In genomic region chr19:55115446-55116065, GRCh38 we compare ENCODE assay signal across 8 cellular contexts. TPM values are rescaled to one million over a fixed set of nuclear protein-coding genes. Genes with fewer than 3 reads are reported as not detected.
DNase-seq lines count a peak whose midpoint lies in the region; ATAC-seq and TF ChIP-seq lines count a peak whose summit lies in the region.

No MANE protein-coding gene starts in this region.

- H3K27me3 Mint-ChIP-seq in stimulated activated naive CD8-positive, alpha-beta T cell treated with anti-CD3 and anti-CD28 coated beads, Interleukin-15, Interleukin-2, amounts not matched to agents 100 ng/mL and 50 ng/mL, for 24 hours = no peaks in the 10 kb centered on the region

- peak overlapping the region; percentile 92 for H3K4me3 ChIP-seq in brain microvascular endothelial cell (ENCODE audit: low read depth, low read length)
- H3K4me3 ChIP-seq in mesendoderm (ENCODE audit: low read length) = no peak overlapping the region

- peak overlapping the region; percentile 96 for H3K56ac ChIP-seq in mesendoderm (ENCODE audit: low read length)

- no peak overlapping the region for H3K4ac ChIP-seq in mesendoderm (ENCODE audit: low read depth, low read length)

- no peak overlapping the region for H2BK120ac ChIP-seq in mesendoderm (ENCODE audit: low read depth, low read length)

- no peak overlapping the region for H4K8ac ChIP-seq in mesendoderm (ENCODE audit: low read depth, low read length)

- POLR2A ChIA-PET in HEK293T (lab: Yijun Ruan, JAX) = no interaction called here

- H3K27ac Mint-ChIP-seq in stimulated activated naive CD8-positive, alpha-beta T cell treated with anti-CD3 and anti-CD28 coated beads, Interleukin-15, Interleukin-2, amounts not matched to agents 100 ng/mL and 50 ng/mL, for 24 hours = peak overlapping the region; percentile 90

- H3K4me1 Mint-ChIP-seq in stimulated activated naive CD8-positive, alpha-beta T cell treated with anti-CD3 and anti-CD28 coated beads, Interleukin-15, Interleukin-2, amounts not matched to agents 100 ng/mL and 50 ng/mL, for 24 hours (ENCODE audit: low read depth) = peaks cover 27% of the 10 kb centered on the region

- TF ChIP-seq CTCF in brain microvascular endothelial cell (IDR thresholded peaks at IDR 0.05; ENCODE audit: low read depth, low read length, missing control alignments) = no peak

- H3K18ac ChIP-seq in mesendoderm (ENCODE audit: low read length) = no peak overlapping the region

- no peaks in the 10 kb centered on the region for H3K27me3 ChIP-seq in brain microvascular endothelial cell (replicated peaks)
- no peaks in the 10 kb centered on the region for H3K27me3 ChIP-seq in mesendoderm (ENCODE audit: insufficient read depth, low read length, poor library complexity)

- H3K9ac ChIP-seq in mesendoderm (ENCODE audit: low read length) = peak overlapping the region; percentile 95

- in situ Hi-C loops in brain microvascular endothelial cell (cut with HindIII; ENCODE audit: low pct_ligation_motif_present, low sequenced_read_pairs) = loop anchor here (10.0 kb wide), 1 partner anchor 59 kb away; no protein-coding TSS in a partner anchor

- H3K9me3 Mint-ChIP-seq in stimulated activated naive CD8-positive, alpha-beta T cell treated with anti-CD3 and anti-CD28 coated beads, Interleukin-15, Interleukin-2, amounts not matched to agents 100 ng/mL and 50 ng/mL, for 24 hours = no peaks in the 10 kb centered on the region

- peaks cover 40% of the 10 kb centered on the region for H3K79me2 ChIP-seq in mesendoderm (ENCODE audit: control insufficient read depth, insufficient read depth, low read length)

- H3K23ac ChIP-seq in mesendoderm (ENCODE audit: low read length) = no peak overlapping the region

- peaks cover 8% of the 10 kb centered on the region for H3K4me1 ChIP-seq in mesendoderm (ENCODE audit: control insufficient read depth, low read depth, low read length)

- peak overlapping the region; percentile 95 for H3K4me3 Mint-ChIP-seq in stimulated activated naive CD8-positive, alpha-beta T cell treated with anti-CD3 and anti-CD28 coated beads, Interleukin-15, Interleukin-2, amounts not matched to agents 100 ng/mL and 50 ng/mL, for 24 hours

- no CpG with 5 or more reads among the region's 13 CpGs for WGBS in mesendoderm (ENCODE audit: extremely low coverage, insufficient coverage, low lambda C conversion rate)

- H2AK5ac ChIP-seq in mesendoderm (ENCODE audit: low read length) = no peak overlapping the region

- peak overlapping the region; percentile 93 for H3K4me2 ChIP-seq in mesendoderm (ENCODE audit: low read length)

- CTCF ChIA-PET in HEK293T (lab: Yijun Ruan, JAX) = interaction anchor here (0.5 kb wide), 1 partner anchor 186 kb away, joined by 3 read pairs; no protein-coding TSS in a partner anchor

- H4K5ac ChIP-seq in mesendoderm (ENCODE audit: low read length) = no peak overlapping the region

- H3K27ac ChIP-seq in brain microvascular endothelial cell (peak overlapping the region; percentile 34), mesendoderm (ENCODE audit: low read depth, low read length) (no peak overlapping the region)

- peaks cover 36% of the 10 kb centered on the region for H3K79me1 ChIP-seq in mesendoderm (ENCODE audit: low read length)

- no peak for ATAC-seq in stimulated activated naive CD8-positive, alpha-beta T cell treated with anti-CD3 and anti-CD28 coated beads, Interleukin-15, Interleukin-2, amounts not matched to agents 100 U/mL and 50 U/mL, for 24 hours

- H2BK5ac ChIP-seq in mesendoderm (ENCODE audit: low read length) = no peak overlapping the region

- H3K36me3 ChIP-seq in brain microvascular endothelial cell (replicated peaks) (peaks cover 4% of the 10 kb centered on the region), mesendoderm (ENCODE audit: control insufficient read depth, insufficient read depth, low read length) (no peaks in the 10 kb centered on the region)

- H3K36me3 Mint-ChIP-seq in stimulated activated naive CD8-positive, alpha-beta T cell treated with anti-CD3 and anti-CD28 coated beads, Interleukin-15, Interleukin-2, amounts not matched to agents 100 ng/mL and 50 ng/mL, for 24 hours (ENCODE audit: low read depth) = peaks cover 9% of the 10 kb centered on the region

- no peak overlapping the region for H2BK15ac ChIP-seq in mesendoderm (replicated peaks; ENCODE audit: low read depth)

- no peak for DNase-seq in stimulated activated naive CD8-positive, alpha-beta T cell treated with anti-CD3 and anti-CD28 coated beads, Interleukin-15, Interleukin-2, amounts not matched to agents 100 U/mL and 50 U/mL, for 24 hours
- DNase-seq in brain microvascular endothelial cell (peak; percentile 43), mesendoderm (peak; percentile 66), NCI-H187 treated with DMSO at 0.1 percent for 48 hours (lab: John Stamatoyannopoulos, UW) (no peak), NCI-H510A treated with DMSO at 0.1 percent for 48 hours (lab: John Stamatoyannopoulos, UW) (no peak), SIG-M5 treated with dmso at 0.1 percent for 504 hours (lab: John Stamatoyannopoulos, UW; ENCODE audit: unreplicated experiment) (no peak), HEK293T (ENCODE audit: extremely low spot score) (no peak)

TF ChIP-seq in HEK293T, 16 proteins besides CTCF, POLR2A, EP300 and RAD21:
- TF ChIP-seq FOXM1 (IDR thresholded peaks at IDR 0.05; ENCODE audit: borderline replicate concordance) = no peak
- TF ChIP-seq LEF1 (IDR thresholded peaks at IDR 0.05; ENCODE audit: borderline replicate concordance) = no peak
- no peak for TF ChIP-seq ZNF384 (IDR thresholded peaks at IDR 0.05)
- no peak for TF ChIP-seq NFRKB (IDR thresholded peaks at IDR 0.05)
- TF ChIP-seq BHLHE40 (IDR thresholded peaks at IDR 0.05; ENCODE audit: borderline replicate concordance) = no peak
- TF ChIP-seq PKNOX1 (IDR thresholded peaks at IDR 0.05) = no peak
- no peak for TF ChIP-seq ELF4 (IDR thresholded peaks at IDR 0.05)
- TF ChIP-seq FOXK2 (IDR thresholded peaks at IDR 0.05) = no peak
- TF ChIP-seq ARNT (IDR thresholded peaks at IDR 0.05) = no peak
- TF ChIP-seq HDGF (IDR thresholded peaks at IDR 0.05; ENCODE audit: borderline replicate concordance) = no peak
- no peak for TF ChIP-seq SUZ12 (IDR thresholded peaks at IDR 0.05)

RNA-seq across cellular contexts. Expression of gene PPP1R12C, which starts 1.9 kb away (rescaled TPM):
- polyA plus RNA-seq in mesendoderm (2013, experiment 1 of 2) = 42.5 TPM
- 43.2 TPM for polyA plus RNA-seq in mesendoderm (2013, experiment 2 of 2)

RNA-seq across cellular contexts. Expression of gene TNNT1, which starts 33.5 kb away (rescaled TPM):
- polyA plus RNA-seq in mesendoderm (2013, experiment 1 of 2) = 35.9 TPM
- polyA plus RNA-seq in mesendoderm (2013, experiment 2 of 2) = 40.3 TPM

RNA-seq across cellular contexts. Expression of gene EPS8L1, which starts 39.9 kb away (rescaled TPM):
- polyA plus RNA-seq in mesendoderm (2013, experiment 1 of 2) = 13.8 TPM
- polyA plus RNA-seq in mesendoderm (2013, experiment 2 of 2) = 11.6 TPM

RNA-seq across cellular contexts. Expression of gene TNNI3, which starts 42.0 kb away (rescaled TPM):
- polyA plus RNA-seq in mesendoderm (2013, experiment 1 of 2) = 4.3 TPM
- polyA plus RNA-seq in mesendoderm (2013, experiment 2 of 2) = 4.0 TPM

RNA-seq across cellular contexts. Expression of gene DNAAF3, which starts 50.9 kb away (rescaled TPM):
- polyA plus RNA-seq in mesendoderm (2013, experiment 1 of 2) = 1.4 TPM
- 1.1 TPM for polyA plus RNA-seq in mesendoderm (2013, experiment 2 of 2)

Comparison
In these comparisons a context has a peak if more than half of its experiments do, and no peak if none do; other contexts are left out.
1. DNase-seq: peak in brain microvascular endothelial cell (single experiment) and mesendoderm (single experiment); none in stimulated activated naive CD8-positive, alpha-beta T cell treated with anti-CD3 and anti-CD28 coated beads, Interleukin-15, Interleukin-2, amounts not matched to agents 100 U/mL and 50 U/mL, for 24 hours (single experiment), NCI-H187 treated with DMSO at 0.1 percent for 48 hours (single experiment), NCI-H510A treated with DMSO at 0.1 percent for 48 hours (single experiment), SIG-M5 treated with dmso at 0.1 percent for 504 hours (single experiment) and HEK293T (single experiment).